In the genomic region with DNA sequence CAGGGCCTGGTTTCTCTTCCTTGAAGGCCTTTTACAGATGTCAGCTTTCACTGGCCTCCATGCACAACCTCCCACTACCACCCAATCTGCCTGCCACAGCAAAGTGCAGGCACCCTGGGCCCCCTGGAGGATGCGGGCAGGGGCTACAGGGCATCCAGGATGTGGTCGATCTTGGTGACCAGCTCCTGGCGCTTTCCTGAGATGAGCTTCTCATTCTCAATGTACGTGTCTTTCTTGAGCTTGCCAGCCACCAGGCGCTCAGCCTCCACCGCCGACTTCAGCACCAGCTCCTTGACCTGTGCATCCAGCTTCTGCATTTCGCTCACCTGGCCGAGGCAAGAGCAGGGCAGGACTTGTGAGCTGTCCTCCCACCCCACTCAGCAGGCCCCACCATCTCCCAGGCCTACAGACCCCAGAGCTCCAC, we compare ENCODE assay signal across 11 cellular contexts. TPM values are rescaled to one million over a fixed set of nuclear protein-coding genes. Genes with fewer than 3 reads are reported as not detected.
A peak's percentile ranks its signal among the peaks of the same experiment; 100 is the strongest.
DNase-seq lines count a peak whose midpoint lies in the region; ATAC-seq and TF ChIP-seq lines count a peak whose summit lies in the region.
"Had no signal": no experiment of that assay in that cellular context is flagged by ENCODE, and none has a peak within 500 bp of the region (broad histone marks: within the 10 kb centered on the region; RNA-seq: fewer than 3 reads in every experiment).

No MANE protein-coding gene starts in this region.

- dilution Hi-C loops in mammary epithelial cell (cut with HindIII; ENCODE audit: low sequenced_read_pairs): no loop called here

- no peaks in the 10 kb centered on the region for H3K9me3 Mint-ChIP-seq in MCF 10A (ENCODE audit: unreplicated experiment)
- no peaks in the 10 kb centered on the region for H3K9me3 Mint-ChIP-seq in dendritic cell treated with granulocyte-macrophage colony-stimulating factor and Interleukin-4, amounts not matched to agents 40 ng/mL and 50 ng/mL, for 4 days
- H3K9me3 Mint-ChIP-seq in stimulated activated naive CD8-positive, alpha-beta T cell treated with anti-CD3 and anti-CD28 coated beads, Interleukin-15, amount 100 ng/mL, for 72 hours: no peaks in the 10 kb centered on the region

- no peaks in the 10 kb centered on the region for H3K9me3 ChIP-seq in mammary epithelial cell (replicated peaks; ENCODE audit: insufficient read depth, low read length)
- no peaks in the 10 kb centered on the region for H3K9me3 ChIP-seq in OCI-LY1 (ENCODE audit: low read length)

- no peaks in the 10 kb centered on the region for H3K27me3 Mint-ChIP-seq in MCF 10A (ENCODE audit: insufficient read depth, unreplicated experiment)
- H3K27me3 Mint-ChIP-seq in dendritic cell treated with granulocyte-macrophage colony-stimulating factor and Interleukin-4, amounts not matched to agents 40 ng/mL and 50 ng/mL, for 4 days: no peaks in the 10 kb centered on the region
- no peaks in the 10 kb centered on the region for H3K27me3 Mint-ChIP-seq in stimulated activated naive CD8-positive, alpha-beta T cell treated with anti-CD3 and anti-CD28 coated beads, Interleukin-15, amount 100 ng/mL, for 72 hours

- H3K36me3 ChIP-seq in mammary epithelial cell (ENCODE audit: insufficient read depth, low read length) (peaks cover 27% of the 10 kb centered on the region), OCI-LY1 (ENCODE audit: insufficient read depth, low read length) (peaks cover 70% of the 10 kb centered on the region)

- H3K27me3 ChIP-seq in mammary epithelial cell (ENCODE audit: insufficient read depth, low read length) (no peaks in the 10 kb centered on the region), OCI-LY1 (ENCODE audit: insufficient read depth, low read length) (no peaks in the 10 kb centered on the region)

- H3K4me1 Mint-ChIP-seq in MCF 10A (ENCODE audit: insufficient read depth, unreplicated experiment): peaks cover 21% of the 10 kb centered on the region
- peaks cover 64% of the 10 kb centered on the region for H3K4me1 Mint-ChIP-seq in dendritic cell treated with granulocyte-macrophage colony-stimulating factor and Interleukin-4, amounts not matched to agents 40 ng/mL and 50 ng/mL, for 4 days (ENCODE audit: low read depth)
- H3K4me1 Mint-ChIP-seq in stimulated activated naive CD8-positive, alpha-beta T cell treated with anti-CD3 and anti-CD28 coated beads, Interleukin-15, amount 100 ng/mL, for 72 hours: peaks cover 57% of the 10 kb centered on the region

- in situ Hi-C loops in mammary epithelial cell (cut with MboI; ENCODE audit: low sequenced_read_pairs in 2 of 2): no loop called here

- intact Hi-C loops in MCF 10A (cut with micrococcal nuclease): no loop called here
- intact Hi-C loops in mammary epithelial cell (cut with micrococcal nuclease): no loop called here
- intact Hi-C loops in dendritic cell treated with granulocyte-macrophage colony-stimulating factor and Interleukin-4, amounts not matched to agents 40 ng/mL and 50 ng/mL, for 4 days (cut with micrococcal nuclease): no loop called here

- DNase-seq in MCF 10A (ENCODE audit: unreplicated experiment) (no peak), mammary epithelial cell (no peak), NCI-H524 treated with DMSO at 0.1 percent for 48 hours (lab: John Stamatoyannopoulos, UW) (no peak)
- DNase-seq in stimulated activated naive CD8-positive, alpha-beta T cell treated with anti-CD3 and anti-CD28 coated beads, Interleukin-15, amount 100 ng/mL, for 72 hours: peak in 1 of 2 donors; percentile 66
- DNase-seq in activated effector memory CD4-positive, alpha-beta T cell treated with Interleukin-2 at 50 U/mL for 16 hours: no peak
- DNase-seq: MM.1S, NCI-H774, T-helper 9 cell had no signal

- no peak overlapping the region for H3K4me3 ChIP-seq in mammary epithelial cell (replicated peaks in 1 of 3; ENCODE audit: insufficient read depth in 1 of 3, low read depth in 2 of 3, low read length in 3 of 3)
- no peak overlapping the region for H3K4me3 ChIP-seq in OCI-LY1 (ENCODE audit: low read depth, low read length, poor library complexity, severe bottlenecking)

- H3K9me2 ChIP-seq in OCI-LY1 (ENCODE audit: low read depth, low read length): no peaks in the 10 kb centered on the region

- H3K4me2 ChIP-seq in mammary epithelial cell (ENCODE audit: insufficient read depth, low read depth, low read length): no peak overlapping the region
- H3K4me2 ChIP-seq in OCI-LY1 (ENCODE audit: low read length): no peak overlapping the region

- no peak overlapping the region for H3K27ac Mint-ChIP-seq in MCF 10A (ENCODE audit: low read depth, unreplicated experiment)
- H3K27ac Mint-ChIP-seq in dendritic cell treated with granulocyte-macrophage colony-stimulating factor and Interleukin-4, amounts not matched to agents 40 ng/mL and 50 ng/mL, for 4 days: peak overlapping the region; percentile 27
- peak overlapping the region; percentile 84 to 85 for H3K27ac Mint-ChIP-seq in stimulated activated naive CD8-positive, alpha-beta T cell treated with anti-CD3 and anti-CD28 coated beads, Interleukin-15, amount 100 ng/mL, for 72 hours

- 0 out of 2 replicates have a peak, but pooled peaks cover 6% of the 10 kb centered on the region for H3F3A ChIP-seq in OCI-LY1 (ENCODE audit: insufficient read depth, low read length)

- WGBS in mammary epithelial cell (ENCODE audit: low coverage, missing lambda C conversion rate): 91% methylated on average over 9 of the region's 9 CpGs

- H4K20me1 ChIP-seq in mammary epithelial cell (ENCODE audit: insufficient read depth, low read length) (no peaks in the 10 kb centered on the region), OCI-LY1 (ENCODE audit: insufficient read depth, low read length) (no peaks in the 10 kb centered on the region)

- no peak for TF ChIP-seq CTCF in MCF 10A (IDR thresholded peaks at IDR 0.05; ENCODE audit: unreplicated experiment)
- no peak for TF ChIP-seq CTCF in mammary epithelial cell (conservative IDR thresholded peaks at IDR 0.05 in 1 of 2, IDR thresholded peaks at IDR 0.05 in 1 of 2; ENCODE audit: extremely low read depth in 1 of 2, insufficient read depth in 1 of 2, low read depth in 1 of 2, low read length in 2 of 2)
- TF ChIP-seq CTCF in OCI-LY1 (IDR thresholded peaks at IDR 0.05; ENCODE audit: low read length): peak; percentile 7; the same call in 1 of the 2 replicates

- no peak overlapping the region for H3K27ac ChIP-seq in mammary epithelial cell (ENCODE audit: insufficient read depth, low read depth, low read length)
- H3K27ac ChIP-seq in OCI-LY1 (ENCODE audit: low read depth, low read length, poor library complexity, severe bottlenecking): no peak overlapping the region

- TSS peak; percentile 47 for BruUV-seq in MCF 10A (replicated peaks; lab: Mats Ljungman, UMichigan)
- no TSS peak for BruUV-seq in mammary epithelial cell (replicated peaks; lab: Mats Ljungman, UMichigan)

- H3K4me3 Mint-ChIP-seq in MCF 10A (ENCODE audit: unreplicated experiment): no peak overlapping the region
- H3K4me3 Mint-ChIP-seq in dendritic cell treated with granulocyte-macrophage colony-stimulating factor and Interleukin-4, amounts not matched to agents 40 ng/mL and 50 ng/mL, for 4 days: no peak overlapping the region
- peak overlapping the region in 1 of 2 donors; percentile 22 for H3K4me3 Mint-ChIP-seq in stimulated activated naive CD8-positive, alpha-beta T cell treated with anti-CD3 and anti-CD28 coated beads, Interleukin-15, amount 100 ng/mL, for 72 hours

- CTCF ChIA-PET in MCF 10A (lab: Yijun Ruan, JAX): interaction anchor here (0.7 to 1.5 kb wide), 2 partner anchors 12 kb away, joined by 4 to 5 read pairs; no protein-coding TSS in a partner anchor
- CTCF ChIA-PET in mammary epithelial cell (lab: Charles Lee; ENCODE audit: low non-redundant PET): no interaction called here

- H2AFZ ChIP-seq in mammary epithelial cell (ENCODE audit: low read depth, low read length): no peak overlapping the region
- H2AFZ ChIP-seq in OCI-LY1 (ENCODE audit: low read length): no peak overlapping the region

- H3K36me3 Mint-ChIP-seq in MCF 10A (ENCODE audit: insufficient read depth, unreplicated experiment): peaks cover 74% of the 10 kb centered on the region
- H3K36me3 Mint-ChIP-seq in dendritic cell treated with granulocyte-macrophage colony-stimulating factor and Interleukin-4, amounts not matched to agents 40 ng/mL and 50 ng/mL, for 4 days (ENCODE audit: low read depth): peaks cover 84% of the 10 kb centered on the region

- ATAC-seq in stimulated activated naive CD8-positive, alpha-beta T cell treated with anti-CD3 and anti-CD28 coated beads, Interleukin-15, amount 100 ng/mL, for 72 hours: no peak
- no peak for ATAC-seq in GM18858 (IDR thresholded peaks at IDR 0.05; ENCODE audit: unreplicated experiment)

- no peak overlapping the region for H3K9ac ChIP-seq in mammary epithelial cell (ENCODE audit: insufficient read depth, low read length)
- no peak overlapping the region for H3K9ac ChIP-seq in OCI-LY1 (ENCODE audit: low read length)

- POLR2A ChIA-PET in MCF 10A (lab: Yijun Ruan, JAX): interaction anchor here (0.6 to 1.0 kb wide), 3 partner anchors 9 to 56 kb away, joined by 3 read pairs; no protein-coding TSS in a partner anchor

- peaks cover 34% of the 10 kb centered on the region for H3K4me1 ChIP-seq in mammary epithelial cell (ENCODE audit: insufficient read depth, low read length)
- H3K4me1 ChIP-seq in OCI-LY1 (ENCODE audit: insufficient read depth, low read length, severe bottlenecking): peaks cover 25% of the 10 kb centered on the region

- peaks cover 80% of the 10 kb centered on the region for H3K79me2 ChIP-seq in mammary epithelial cell (ENCODE audit: insufficient read depth, low read length)
- H3K79me2 ChIP-seq in OCI-LY1 (ENCODE audit: insufficient read depth, low read length): no peaks in the 10 kb centered on the region

RNA-seq across cellular contexts. Expression of gene RPN1, which starts 30.3 kb away (rescaled TPM):
- total RNA-seq in MCF 10A (2022): 212 and 240 TPM in 2 replicates
- total RNA-seq in mammary epithelial cell: 100 to 1,000 TPM; 206 to 305 TPM
- 317 TPM for polyA plus RNA-seq in mammary epithelial cell
- polyA minus RNA-seq in mammary epithelial cell: 414 TPM
